Comparison of ENCODE assay signal across 8 cellular contexts in the genomic region with DNA sequence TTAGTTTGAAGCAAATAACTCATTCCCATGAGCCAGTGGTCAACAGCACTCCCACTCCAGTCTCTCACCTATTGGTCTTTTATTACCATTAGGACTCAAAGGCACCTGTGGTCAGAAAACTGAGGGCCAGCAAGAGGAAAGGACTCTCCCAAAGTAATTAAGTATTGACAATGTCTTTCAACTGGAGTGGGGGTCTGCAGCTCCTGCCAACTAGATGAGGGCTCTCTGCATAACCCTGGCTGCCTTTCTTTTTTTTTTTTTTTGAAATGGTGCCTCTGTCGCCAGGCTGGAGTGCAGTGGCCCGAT. TPM values are rescaled to one million over a fixed set of nuclear protein-coding genes. Genes with fewer than 3 reads are reported as not detected.
DNase-seq lines count a peak whose midpoint lies in the region; ATAC-seq and TF ChIP-seq lines count a peak whose summit lies in the region.

No MANE protein-coding gene starts in this region.

- no peak for ATAC-seq in GM18868 (IDR thresholded peaks at IDR 0.05; ENCODE audit: unreplicated experiment)
- ATAC-seq in HG02610 (IDR thresholded peaks at IDR 0.05; ENCODE audit: unreplicated experiment), result no peak
- no peak for ATAC-seq in foreskin keratinocyte

- H2AFZ ChIP-seq in OCI-LY1 (ENCODE audit: low read length), result peak overlapping the region; percentile 53

- peak overlapping the region; percentile 54 for H3K9ac ChIP-seq in OCI-LY1 (ENCODE audit: low read length)

- no TSS peak for BruUV-seq in Caco-2 (replicated peaks; lab: Mats Ljungman, UMichigan)

- 97 to 100% (median 100%) methylated on average over 2 of the region's 2 CpGs for WGBS in ovary, 3 donors

- H3F3A ChIP-seq in OCI-LY1 (ENCODE audit: insufficient read depth, low read length), result no peaks in the 10 kb centered on the region

- TF ChIP-seq EP300 in ovary (IDR thresholded peaks at IDR 0.05), result no peak

- peak overlapping the region; percentile 83 for H3K4me3 Mint-ChIP-seq in Caco-2 (ENCODE audit: unreplicated experiment)

- peak overlapping the region; percentile 53 for H3K4me2 ChIP-seq in OCI-LY1 (ENCODE audit: low read length)

- no peaks in the 10 kb centered on the region for H3K27me3 Mint-ChIP-seq in Caco-2 (ENCODE audit: insufficient read depth, unreplicated experiment)

- H3K9me3 ChIP-seq in Caco-2 (no peaks in the 10 kb centered on the region), OCI-LY1 (ENCODE audit: low read length) (no peaks in the 10 kb centered on the region), ovary (no peaks in the 10 kb centered on the region)

- no peak for TF ChIP-seq CTCF in Caco-2 (IDR thresholded peaks at IDR 0.05; ENCODE audit: insufficient read depth in 1 of 2, low read depth in 1 of 2, low read length in 1 of 2, severe bottlenecking in 1 of 2, unreplicated experiment in 1 of 2)
- TF ChIP-seq CTCF in OCI-LY1 (IDR thresholded peaks at IDR 0.05; ENCODE audit: low read length), result no peak
- no peak for TF ChIP-seq CTCF in dorsolateral prefrontal cortex (IDR thresholded peaks at IDR 0.05 in 54 of 56, conservative IDR thresholded peaks at IDR 0.05 in 2 of 56; ENCODE audit: low read depth in 1 of 56, partially characterized antibody in 56 of 56)
- TF ChIP-seq CTCF in ovary (IDR thresholded peaks at IDR 0.05), result no peak
- TF ChIP-seq CTCF in foreskin keratinocyte (conservative IDR thresholded peaks at IDR 0.05), result no peak

- H3K9me3 Mint-ChIP-seq in Caco-2 (ENCODE audit: unreplicated experiment), result no peaks in the 10 kb centered on the region

- peaks cover 9% of the 10 kb centered on the region for H3K36me3 Mint-ChIP-seq in Caco-2 (ENCODE audit: insufficient read depth, unreplicated experiment)

- H3K27ac Mint-ChIP-seq in Caco-2 (ENCODE audit: unreplicated experiment), result peak overlapping the region; percentile 89

- POLR2A ChIA-PET in Caco-2 (lab: Charles Lee), result no interaction called here

- no peaks in the 10 kb centered on the region for H4K20me1 ChIP-seq in OCI-LY1 (ENCODE audit: insufficient read depth, low read length)

- peaks cover 13% of the 10 kb centered on the region for H3K4me1 Mint-ChIP-seq in Caco-2 (ENCODE audit: low read depth, unreplicated experiment)

- no peak for TF ChIP-seq POLR2A in ovary (IDR thresholded peaks at IDR 0.05)

- H3K36me3 ChIP-seq in Caco-2 (ENCODE audit: control insufficient read depth, insufficient read depth, low read length) (no peaks in the 10 kb centered on the region; the same call in none of the 2 replicates), OCI-LY1 (ENCODE audit: insufficient read depth, low read length) (peaks cover 19% of the 10 kb centered on the region), ovary (no peaks in the 10 kb centered on the region)

- H3K27me3 ChIP-seq in Caco-2 (replicated peaks; ENCODE audit: control insufficient read depth, insufficient read depth, low read length) (no peaks in the 10 kb centered on the region), OCI-LY1 (ENCODE audit: insufficient read depth, low read length) (no peaks in the 10 kb centered on the region), dorsolateral prefrontal cortex (no peaks in the 10 kb centered on the region), ovary (no peaks in the 10 kb centered on the region), foreskin keratinocyte (no peaks in the 10 kb centered on the region)

- H3K4me3 ChIP-seq in Caco-2 (ENCODE audit: low read depth, low read length), result peak overlapping the region; percentile 95
- H3K4me3 ChIP-seq in OCI-LY1 (ENCODE audit: low read depth, low read length, poor library complexity, severe bottlenecking), result peak overlapping the region; percentile 77
- peak overlapping the region; percentile 8 to 100 (median 94) for H3K4me3 ChIP-seq in dorsolateral prefrontal cortex
- H3K4me3 ChIP-seq in ovary, result peak overlapping the region; percentile 8

- no peaks in the 10 kb centered on the region for H3K9me2 ChIP-seq in OCI-LY1 (ENCODE audit: low read depth, low read length)

- intact Hi-C loops in Caco-2 (cut with micrococcal nuclease; ENCODE audit: unreplicated experiment), result no loop called here
- intact Hi-C loops in dorsolateral prefrontal cortex (cut with DNase I), result loop anchor here in 1 of 2 donors (5.0 kb wide), 1 partner anchor 37 kb away; no protein-coding TSS in a partner anchor
- intact Hi-C loops in ovary (cut with DNase I), result no loop called here

- H3K27ac ChIP-seq in OCI-LY1 (ENCODE audit: low read depth, low read length, poor library complexity, severe bottlenecking), result peak overlapping the region; percentile 75
- peak overlapping the region in 58 of 59 donors; percentile 20 to 97 (median 84) for H3K27ac ChIP-seq in dorsolateral prefrontal cortex
- H3K27ac ChIP-seq in ovary, result peak overlapping the region in 1 of 2 donors; percentile 4
- no peak overlapping the region for H3K27ac ChIP-seq in foreskin keratinocyte

- H3K79me2 ChIP-seq in OCI-LY1 (ENCODE audit: insufficient read depth, low read length), result peaks cover 47% of the 10 kb centered on the region

- H3K4me1 ChIP-seq in Caco-2 (peaks cover 10% of the 10 kb centered on the region), OCI-LY1 (ENCODE audit: insufficient read depth, low read length, severe bottlenecking) (peaks cover 68% of the 10 kb centered on the region), ovary (ENCODE audit: insufficient read depth) (peaks cover 6% of the 10 kb centered on the region), foreskin keratinocyte (no peaks in the 10 kb centered on the region)

- DNase-seq in Caco-2 (no peak), dorsolateral prefrontal cortex (no peak), ovary (no peak), iPS-NIHi11 (ENCODE audit: low spot score) (no peak), foreskin keratinocyte (no peak)

- CTCF ChIA-PET in Caco-2 (lab: Charles Lee), result no interaction called here

RNA-seq across cellular contexts. Expression of a gene that starts 0.6 kb away (rescaled TPM):
- total RNA-seq in Caco-2 (2022) (68.2 and 71.3 TPM in 2 replicates), dorsolateral prefrontal cortex (100 to 1,000 TPM in 7 of 120 experiments, 10 to 100 TPM in 113; 45.9 to 132 (median 71.9) TPM), ovary (10 to 100 TPM; 35.1 to 59.4 (median 44.7) TPM), foreskin keratinocyte (44.5 and 46.0 TPM in 2 replicates)
- polyA plus RNA-seq in ovary (10 to 100 TPM; 30.8 to 61.1 TPM), foreskin keratinocyte (31.8 and 32.3 TPM in 2 replicates)

Comparison
In these comparisons a context has a peak if more than half of its experiments do, and no peak if none do; other contexts are left out.
1. H3K4me3 ChIP-seq: peak in every context shown above with its lines; median percentile 95 in Caco-2; 94 in dorsolateral prefrontal cortex; 77 in OCI-LY1; 8 in ovary.